ENCODE assay signal across 20 cellular contexts in the genomic region with DNA sequence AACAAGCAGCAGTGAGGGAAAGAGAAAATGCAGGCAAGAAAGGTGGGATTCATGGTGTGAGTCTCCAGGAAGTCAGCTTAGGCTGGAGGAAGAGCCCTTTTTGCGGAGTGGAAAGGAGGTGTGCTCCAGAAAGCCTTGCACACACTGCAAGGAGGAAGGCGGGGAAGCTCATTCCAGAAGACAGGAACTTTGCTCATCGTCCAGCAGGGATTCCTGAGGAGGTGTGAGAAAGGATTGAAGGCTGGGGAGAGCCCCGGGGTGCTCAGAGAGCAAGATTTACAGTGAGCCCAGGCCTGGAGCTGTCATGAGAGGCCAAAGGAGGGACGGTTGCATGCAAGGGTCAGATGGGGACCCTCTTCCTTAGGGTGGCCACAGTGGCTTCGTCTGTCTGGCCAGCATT.
"Had no signal": no experiment of that assay in that cellular context is flagged by ENCODE, and none has a peak within 500 bp of the region (broad histone marks: within the 10 kb centered on the region; RNA-seq: fewer than 3 reads in every experiment).

No MANE protein-coding gene starts in this region.

- H3K4me1 ChIP-seq: body of pancreas, left ventricle myocardium inferior had no signal

- DNase-seq: activated CD4-positive, alpha-beta T cell treated with anti-CD3 and anti-CD28 coated beads, Interleukin-2, amount 10 ng/mL, durations not matched to agents 24 days and 14 days; activated CD8-positive, alpha-beta T cell treated with anti-CD3 and anti-CD28 coated beads, Interleukin-2, amount 10 ng/mL, durations not matched to agents 7 days and 5 days; activated gamma-delta T cell treated with Interleukin-2 at 50 U/mL for 16 hours; body of pancreas; cortex of kidney; erythroblast; foreskin keratinocyte; immature natural killer cell; left ventricle myocardium inferior; naive thymus-derived CD8-positive, alpha-beta T cell; stimulated activated CD4-positive, alpha-beta T cell treated with anti-CD3 and anti-CD28 coated beads, Interleukin-1b, Interleukin-23, amount 100 ng/mL, for 48 hours had no signal

- H3K27me3 Mint-ChIP-seq: activated CD4-positive, alpha-beta T cell treated with anti-CD3 and anti-CD28 coated beads, Interleukin-2, amount 10 ng/mL, durations not matched to agents 24 days and 14 days; activated naive CD4-positive, alpha-beta T cell treated with anti-CD3 and anti-CD28 coated beads, Interleukin-2, amount 50 U/mL, for 24 hours; naive thymus-derived CD8-positive, alpha-beta T cell had no signal

- H3K27me3 ChIP-seq: body of pancreas, cardiac muscle cell, foreskin keratinocyte, neutrophil, pancreas, vagina had no signal

- H3K4me3 Mint-ChIP-seq: activated CD4-positive, alpha-beta T cell treated with anti-CD3 and anti-CD28 coated beads, Interleukin-2, amount 10 ng/mL, durations not matched to agents 24 days and 14 days; activated CD8-positive, alpha-beta T cell treated with anti-CD3 and anti-CD28 coated beads, Interleukin-2, amount 10 ng/mL, durations not matched to agents 7 days and 5 days; activated naive CD4-positive, alpha-beta T cell treated with anti-CD3 and anti-CD28 coated beads, Interleukin-2, amount 50 U/mL, for 24 hours; activated T-helper 1 cell treated with anti-CD3 and anti-CD28 coated beads, Interleukin-12 subunit alpha, Interleukin-12 subunit beta, Interleukin-2, Interleukin-4 antibody, amounts not matched to agents 30 ng/mL and 10 ng/mL and 1 ng/mL, durations not matched to agents 14 hours and 24 hours and 36 hours; immature natural killer cell; naive thymus-derived CD8-positive, alpha-beta T cell; T-helper 1 cell treated with Interleukin-12 subunit alpha and Interleukin-12 subunit beta and Interleukin-4 antibody, amounts not matched to agents 30 μg/mL and 1 μg/mL, for 36 hours had no signal

- H3K36me3 ChIP-seq: cardiac muscle cell, neutrophil, pancreas had no signal

- H3K27ac ChIP-seq: body of pancreas, cardiac muscle cell, foreskin keratinocyte, left ventricle myocardium inferior, neutrophil, pancreas, skin epidermis, vagina had no signal

- ATAC-seq: activated CD8-positive, alpha-beta T cell treated with anti-CD3 and anti-CD28 coated beads, Interleukin-2, amount 10 ng/mL, durations not matched to agents 7 days and 5 days; body of pancreas; foreskin keratinocyte; naive thymus-derived CD8-positive, alpha-beta T cell; pancreas had no signal

- H3K4me1 Mint-ChIP-seq: activated CD4-positive, alpha-beta T cell treated with anti-CD3 and anti-CD28 coated beads, Interleukin-2, amount 10 ng/mL, durations not matched to agents 24 days and 14 days had no signal

- H3K9me3 Mint-ChIP-seq: activated CD4-positive, alpha-beta T cell treated with anti-CD3 and anti-CD28 coated beads, Interleukin-2, amount 10 ng/mL, durations not matched to agents 24 days and 14 days; activated naive CD4-positive, alpha-beta T cell treated with anti-CD3 and anti-CD28 coated beads, Interleukin-2, amount 50 U/mL, for 24 hours; activated T-helper 1 cell treated with anti-CD3 and anti-CD28 coated beads, Interleukin-12 subunit alpha, Interleukin-12 subunit beta, Interleukin-2, Interleukin-4 antibody, amounts not matched to agents 30 ng/mL and 10 ng/mL and 1 ng/mL, durations not matched to agents 14 hours and 24 hours and 36 hours; immature natural killer cell; naive thymus-derived CD8-positive, alpha-beta T cell; T-helper 1 cell treated with Interleukin-12 subunit alpha and Interleukin-12 subunit beta and Interleukin-4 antibody, amounts not matched to agents 30 μg/mL and 1 μg/mL, for 36 hours had no signal

- FAIRE-seq: endometrium, pancreas had no signal

- H3K4me3 ChIP-seq: body of pancreas, cardiac muscle cell, left ventricle myocardium inferior, pancreas, skin epidermis, vagina had no signal

- H3K27ac Mint-ChIP-seq: activated CD4-positive, alpha-beta T cell treated with anti-CD3 and anti-CD28 coated beads, Interleukin-2, amount 10 ng/mL, durations not matched to agents 24 days and 14 days; activated CD8-positive, alpha-beta T cell treated with anti-CD3 and anti-CD28 coated beads, Interleukin-2, amount 10 ng/mL, durations not matched to agents 7 days and 5 days; activated naive CD4-positive, alpha-beta T cell treated with anti-CD3 and anti-CD28 coated beads, Interleukin-2, amount 50 U/mL, for 24 hours; activated T-helper 1 cell treated with anti-CD3 and anti-CD28 coated beads, Interleukin-12 subunit alpha, Interleukin-12 subunit beta, Interleukin-2, Interleukin-4 antibody, amounts not matched to agents 30 ng/mL and 10 ng/mL and 1 ng/mL, durations not matched to agents 14 hours and 24 hours and 36 hours; immature natural killer cell; naive thymus-derived CD8-positive, alpha-beta T cell; T-helper 1 cell treated with Interleukin-12 subunit alpha and Interleukin-12 subunit beta and Interleukin-4 antibody, amounts not matched to agents 30 μg/mL and 1 μg/mL, for 36 hours had no signal

- H3K36me3 Mint-ChIP-seq: activated naive CD4-positive, alpha-beta T cell treated with anti-CD3 and anti-CD28 coated beads, Interleukin-2, amount 50 U/mL, for 24 hours had no signal

- H3K9me3 ChIP-seq: body of pancreas, left ventricle myocardium inferior, neutrophil, pancreas, vagina had no signal
